In the genomic region with DNA sequence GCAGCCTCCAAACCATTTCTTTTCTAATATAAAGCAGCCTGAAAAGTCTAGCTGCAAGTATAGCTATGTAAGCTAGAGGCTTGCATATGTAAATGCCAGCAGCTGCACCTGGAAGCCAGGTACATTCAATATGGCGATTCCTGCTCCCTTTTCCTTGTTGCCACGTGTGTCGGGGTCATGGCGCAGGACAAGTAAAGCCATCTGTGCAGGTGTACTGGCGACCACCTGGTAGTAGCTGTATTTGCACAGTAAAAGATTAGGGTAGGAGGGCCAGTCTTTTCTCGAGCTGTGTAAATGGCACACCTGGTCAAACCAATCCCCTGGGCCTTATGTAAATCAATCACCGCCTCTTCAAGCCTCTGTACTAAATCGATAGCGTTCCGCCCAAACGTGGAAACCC, we compare ENCODE assay signal across 21 cellular contexts.
DNase-seq lines count a peak whose midpoint lies in the region; ATAC-seq, FAIRE-seq and TF ChIP-seq lines count a peak whose summit lies in the region.
"Had no signal": no experiment of that assay in that cellular context is flagged by ENCODE, and none has a peak within 500 bp of the region (broad histone marks: within the 10 kb centered on the region; RNA-seq: fewer than 3 reads in every experiment).

No MANE protein-coding gene starts in this region.

- POLR2A ChIA-PET in IMR-90 (lab: Charles Lee; ENCODE audit: unreplicated experiment), result no interaction called here
- POLR2A ChIA-PET in H1 (lab: Charles Lee; ENCODE audit: partially characterized antibody), result no interaction called here

- no peaks in the 10 kb centered on the region for H3K36me3 ChIP-seq in IMR-90 (ENCODE audit: control insufficient read depth, insufficient read depth, low read length)
- H3K36me3 ChIP-seq in H1 (ENCODE audit: control insufficient read depth in 2 of 4, insufficient read depth in 4 of 4, low read length in 3 of 4), result no peaks in the 10 kb centered on the region
- H3K36me3 ChIP-seq: BLaER1 treated with 17β-estradiol and CSF1 and Interleukin-3, amounts not matched to agents 10 nM and 100 nM had no signal

- H2BK12ac ChIP-seq in H1 (ENCODE audit: low read depth, low read length), result no peak overlapping the region

- H3K4me2 ChIP-seq in IMR-90 (ENCODE audit: low read depth, low read length) (no peak overlapping the region), H1 (ENCODE audit: insufficient read depth in 1 of 2, low read depth in 2 of 2, low read length in 2 of 2) (no peak overlapping the region; a peak in 1 of 4 replicates)
- H3K4me2 ChIP-seq: BLaER1 treated with 17β-estradiol and CSF1 and Interleukin-3, amounts not matched to agents 10 nM and 100 nM had no signal

- H2BK15ac ChIP-seq in IMR-90 (ENCODE audit: low read depth, low read length), result peak overlapping the region; percentile 65; the same call in 2 of the 3 replicates
- no peak overlapping the region for H2BK15ac ChIP-seq in H1 (ENCODE audit: low read length)

- H4K91ac ChIP-seq in IMR-90 (ENCODE audit: insufficient read depth, low read depth, low read length) (peak overlapping the region; percentile 63), H1 (replicated peaks; ENCODE audit: insufficient read length, low read length) (no peak overlapping the region)

- H3K27me3 ChIP-seq in IMR-90 (ENCODE audit: control insufficient read depth, insufficient read depth, low read length) (no peaks in the 10 kb centered on the region), H1 (replicated peaks in 1 of 4; ENCODE audit: control insufficient read depth in 3 of 4, extremely low read depth in 1 of 4, insufficient read depth in 3 of 4, low read length in 3 of 4) (no peaks in the 10 kb centered on the region)
- H3K27me3 ChIP-seq: BLaER1 treated with 17β-estradiol and CSF1 and Interleukin-3, amounts not matched to agents 10 nM and 100 nM had no signal

- no peak overlapping the region for H3K9ac ChIP-seq in IMR-90 (ENCODE audit: low read depth, low read length)
- no peak overlapping the region for H3K9ac ChIP-seq in H1 (replicated peaks in 1 of 4; ENCODE audit: extremely low read depth in 1 of 4, low read depth in 3 of 4, low read length in 3 of 4)
- H3K9ac ChIP-seq: BLaER1 treated with 17β-estradiol and CSF1 and Interleukin-3, amounts not matched to agents 10 nM and 100 nM had no signal

- H3K9me3 ChIP-seq in IMR-90 (ENCODE audit: control insufficient read depth, insufficient read depth, low read length) (no peaks in the 10 kb centered on the region), H1 (ENCODE audit: insufficient read depth in 2 of 2, low read depth in 1 of 2, low read length in 1 of 2) (no peaks in the 10 kb centered on the region)
- H3K9me3 ChIP-seq: BLaER1 treated with 17β-estradiol and CSF1 and Interleukin-3, amounts not matched to agents 10 nM and 100 nM had no signal

- H2BK20ac ChIP-seq in IMR-90 (ENCODE audit: low read depth, low read length), result 0 out of 2 replicates have a peak overlapping the region, but pooled peaks have one; percentile 64
- no peak overlapping the region for H2BK20ac ChIP-seq in H1 (ENCODE audit: low read length)

- H2BK120ac ChIP-seq in IMR-90 (ENCODE audit: low read depth, low read length) (peak overlapping the region; percentile 76; the same call in 1 of the 2 replicates), H1 (replicated peaks; ENCODE audit: low read depth, low read length) (no peak overlapping the region)

- BruUV-seq in IMR-90 (replicated peaks; lab: Mats Ljungman, UMichigan), result no TSS peak

- CTCF ChIA-PET in IMR-90 (lab: Yijun Ruan, JAX) (no interaction called here), H1 (lab: Charles Lee; ENCODE audit: partially characterized antibody) (interaction anchor here (1.3 kb wide), 1 partner anchor 10 kb away, joined by 6 read pairs; no protein-coding TSS in a partner anchor)

- H3K79me1 ChIP-seq in IMR-90 (ENCODE audit: low read depth in 1 of 2, low read length in 2 of 2), result 0 out of 4 replicates have a peak, but pooled peaks cover 0 to 3% of the 10 kb centered on the region in 2 experiments
- no peaks in the 10 kb centered on the region for H3K79me1 ChIP-seq in H1 (ENCODE audit: low read depth, low read length)

- no peak overlapping the region for H3K56ac ChIP-seq in IMR-90 (ENCODE audit: extremely low read depth, insufficient read depth, low read length)
- no peak overlapping the region for H3K56ac ChIP-seq in H1 (replicated peaks; ENCODE audit: insufficient read length, low read depth, low read length)

- H3K4me1 ChIP-seq in IMR-90 (ENCODE audit: control insufficient read depth, insufficient read depth, low read length) (peaks cover 8% of the 10 kb centered on the region), H1 (replicated peaks in 1 of 4; ENCODE audit: control insufficient read depth in 3 of 4, insufficient read depth in 4 of 4, low read length in 3 of 4) (peaks cover 0 to 8% (median 3%) of the 10 kb centered on the region in 4 experiments; a peak in 5 of 7 replicates)

- H2AFZ ChIP-seq in IMR-90 (replicated peaks; ENCODE audit: low read length, poor library complexity), result no peak overlapping the region
- H2AFZ ChIP-seq in H1 (ENCODE audit: low read length), result peak overlapping the region; percentile 91

- 0 out of 2 replicates have a peak, but pooled peaks cover 2% of the 10 kb centered on the region for H3K9me1 ChIP-seq in IMR-90 (ENCODE audit: insufficient read depth, low read length)

- H3K14ac ChIP-seq in IMR-90 (replicated peaks; ENCODE audit: low read depth, low read length) (no peak overlapping the region), H1 (ENCODE audit: insufficient read length) (no peak overlapping the region)

- H3K9me3 Mint-ChIP-seq in activated naive CD8-positive, alpha-beta T cell treated with anti-CD3 and anti-CD28 coated beads, Interleukin-2, amount 50 U/mL, for 24 hours, result peaks cover 6% of the 10 kb centered on the region

- no peak overlapping the region for H3K4me3 Mint-ChIP-seq in activated naive CD8-positive, alpha-beta T cell treated with anti-CD3 and anti-CD28 coated beads, Interleukin-2, amount 50 U/mL, for 24 hours
- H3K4me3 Mint-ChIP-seq: B cell; CD8-positive, alpha-beta T cell had no signal

- no peaks in the 10 kb centered on the region for H3K79me2 ChIP-seq in H1 (ENCODE audit: control insufficient read depth in 1 of 2, insufficient read depth in 2 of 2, low read length in 2 of 2)

- TF ChIP-seq EP300 in H1 (IDR thresholded peaks at IDR 0.05; ENCODE audit: borderline replicate concordance in 1 of 2, low read depth in 2 of 2, low read length in 2 of 2), result no peak; a peak in 1 of 3 replicates

- peak; percentile 2 for DNase-seq in ELF-1 (ENCODE audit: low read depth, low spot score)
- DNase-seq in IMR-90, result no peak
- DNase-seq in NCI-H69 (lab: John Stamatoyannopoulos, UW), result peak; percentile 85
- DNase-seq in H1 (ENCODE audit: low read depth in 1 of 2, low spot score in 2 of 2), result no peak
- DNase-seq in stimulated activated CD4-positive, alpha-beta T cell treated with anti-CD3 and anti-CD28 coated beads, Interleukin-15, amount 100 ng/mL, for 24 hours, result no peak
- DNase-seq in OCI-M1 (lab: John Stamatoyannopoulos, UW), result no peak
- DNase-seq in activated naive CD8-positive, alpha-beta T cell treated with anti-CD3 and anti-CD28 coated beads, Interleukin-2, amount 50 U/mL, for 24 hours, result no peak
- DNase-seq: 8988T; Calu3; CD8-positive, alpha-beta T cell; DMS 273 treated with DMSO at 0.1 percent for 48 hours; DMS53; DND-41; EL; HCEC 1CT had no signal

- no peaks in the 10 kb centered on the region for H3K27me3 Mint-ChIP-seq in activated naive CD8-positive, alpha-beta T cell treated with anti-CD3 and anti-CD28 coated beads, Interleukin-2, amount 50 U/mL, for 24 hours
- H3K27me3 Mint-ChIP-seq: B cell had no signal

- no peak for ATAC-seq in IMR-90 (ENCODE audit: low read depth)
- no peak for ATAC-seq in GM19023 (IDR thresholded peaks at IDR 0.05; ENCODE audit: unreplicated experiment)
- no peak for ATAC-seq in activated naive CD8-positive, alpha-beta T cell treated with anti-CD3 and anti-CD28 coated beads, Interleukin-2, amount 50 U/mL, for 24 hours
- ATAC-seq: CD8-positive, alpha-beta T cell had no signal

- H3K4ac ChIP-seq in IMR-90 (ENCODE audit: low read depth, low read length) (peak overlapping the region; percentile 30; the same call in 1 of the 2 replicates), H1 (replicated peaks; ENCODE audit: insufficient read length, low read depth, low read length) (no peak overlapping the region)

- intact Hi-C loops in IMR-90 (cut with micrococcal nuclease), result no loop called here

- TF ChIP-seq POLR2A in IMR-90 (IDR thresholded peaks at IDR 0.05; ENCODE audit: low read depth, low read length) (no peak), H1 (IDR thresholded peaks at IDR 0.05; ENCODE audit: control extremely low read depth in 1 of 2, low read depth in 2 of 2, low read length in 2 of 2) (no peak)

- no peak for TF ChIP-seq CTCF in IMR-90 (conservative IDR thresholded peaks at IDR 0.05; ENCODE audit: low read depth, low read length)
- no peak for TF ChIP-seq CTCF in H1 (IDR thresholded peaks at IDR 0.05; ENCODE audit: control extremely low read depth in 1 of 3, insufficient read depth in 1 of 3, low read depth in 1 of 3, low read length in 3 of 3)

- H3K18ac ChIP-seq in IMR-90 (ENCODE audit: low read depth, low read length) (no peak overlapping the region), H1 (ENCODE audit: extremely low read depth, low read length) (no peak overlapping the region)

- in situ Hi-C loops in IMR-90 (cut with MboI; ENCODE audit: low sequenced_read_pairs), result no loop called here

- no peaks in the 10 kb centered on the region; the same call in 1 of the 2 replicates for H4K20me1 ChIP-seq in IMR-90 (ENCODE audit: insufficient read depth, low read length)
- H4K20me1 ChIP-seq in H1 (replicated peaks in 1 of 2; ENCODE audit: control insufficient read depth in 1 of 2, insufficient read depth in 2 of 2, low read length in 2 of 2), result no peaks in the 10 kb centered on the region
- H4K20me1 ChIP-seq: BLaER1 treated with 17β-estradiol and CSF1 and Interleukin-3, amounts not matched to agents 10 nM and 100 nM had no signal

- H2BK5ac ChIP-seq in IMR-90 (ENCODE audit: low read depth, low read length, poor library complexity, severe bottlenecking) (no peak overlapping the region), H1 (ENCODE audit: low read depth, low read length) (no peak overlapping the region)

- H3K36me3 Mint-ChIP-seq in activated naive CD8-positive, alpha-beta T cell treated with anti-CD3 and anti-CD28 coated beads, Interleukin-2, amount 50 U/mL, for 24 hours (ENCODE audit: low read depth), result no peaks in the 10 kb centered on the region
- H3K36me3 Mint-ChIP-seq: CD8-positive, alpha-beta T cell had no signal

- no peak overlapping the region for H3K4me3 ChIP-seq in IMR-90 (ENCODE audit: insufficient read depth, low read depth, low read length)
- H3K4me3 ChIP-seq in H1 (ENCODE audit: extremely low read depth in 1 of 4, insufficient read depth in 2 of 4, low read depth in 3 of 4, low read length in 4 of 4), result no peak overlapping the region
- H3K4me3 ChIP-seq: BLaER1 treated with 17β-estradiol and CSF1 and Interleukin-3, amounts not matched to agents 10 nM and 100 nM had no signal

- H2AK9ac ChIP-seq in IMR-90 (replicated peaks; ENCODE audit: low read depth, low read length, poor library complexity), result no peak overlapping the region

- no peak overlapping the region for H3K23ac ChIP-seq in IMR-90 (ENCODE audit: low read depth, low read length)
- H3K23ac ChIP-seq in H1 (ENCODE audit: insufficient read length), result no peak overlapping the region

- WGBS in IMR-90 (ENCODE audit: extremely low coverage in 2 of 2, insufficient read length in 1 of 2), 2 experiments, result 87% methylated on average over 6 of the region's 11 CpGs; no CpG with 5 or more reads in 1 of the 2 experiments
- WGBS in H1 (ENCODE audit: extremely low coverage in 1 of 2, insufficient coverage in 1 of 2, insufficient read length in 1 of 2, insufficient replicate concordance in 2 of 2, low coverage in 1 of 2, low lambda C conversion rate in 2 of 2, missing lambda C conversion rate in 1 of 2), 2 experiments, result 72% methylated on average over 11 of the region's 11 CpGs; no CpG with 5 or more reads in 1 of the 2 experiments

- no peak overlapping the region for H3K27ac Mint-ChIP-seq in activated naive CD8-positive, alpha-beta T cell treated with anti-CD3 and anti-CD28 coated beads, Interleukin-2, amount 50 U/mL, for 24 hours
- H3K27ac Mint-ChIP-seq: B cell; CD8-positive, alpha-beta T cell had no signal

- no peak for TF ChIP-seq RAD21 in IMR-90 (IDR thresholded peaks at IDR 0.05; ENCODE audit: low read length)
- TF ChIP-seq RAD21 in H1 (IDR thresholded peaks at IDR 0.05 in 1 of 2, conservative IDR thresholded peaks at IDR 0.05 in 1 of 2; ENCODE audit: low read depth in 2 of 2, low read length in 2 of 2), result no peak

- H2AK5ac ChIP-seq in IMR-90 (ENCODE audit: low read depth, low read length) (no peak overlapping the region; the same call in 1 of the 2 replicates), H1 (ENCODE audit: low read depth, low read length) (no peak overlapping the region)

- H4K8ac ChIP-seq in IMR-90 (ENCODE audit: low read depth in 2 of 2, low read length in 2 of 2), result no peak overlapping the region
- H4K8ac ChIP-seq in H1 (ENCODE audit: extremely low read depth, insufficient read depth, low read length), result no peak overlapping the region

- H4K5ac ChIP-seq in IMR-90 (ENCODE audit: low read depth, low read length), result no peak overlapping the region
- H4K5ac ChIP-seq in H1 (ENCODE audit: insufficient read length, low read depth, low read length), result no peak overlapping the region

- dilution Hi-C loops in IMR-90 (cut with HindIII; ENCODE audit: low sequenced_read_pairs, unreplicated experiment), result no loop called here

- no peaks in the 10 kb centered on the region for H3K4me1 Mint-ChIP-seq in activated naive CD8-positive, alpha-beta T cell treated with anti-CD3 and anti-CD28 coated beads, Interleukin-2, amount 50 U/mL, for 24 hours
- H3K4me1 Mint-ChIP-seq: B cell had no signal

- H3K23me2 ChIP-seq in H1 (ENCODE audit: low read depth, low read length), result no peaks in the 10 kb centered on the region

- FAIRE-seq in H1 (lab: Jason Lieb, UNC), result peak; percentile 39
- FAIRE-seq: G401.6, GM12891, GM18507 had no signal

- H3K27ac ChIP-seq in IMR-90 (ENCODE audit: insufficient read depth, low read length) (no peak overlapping the region), H1 (ENCODE audit: low read depth, low read length) (no peak overlapping the region)
- H3K27ac ChIP-seq: BLaER1 treated with 17β-estradiol and CSF1 and Interleukin-3, amounts not matched to agents 10 nM and 100 nM had no signal

Comparison
In these comparisons a context has a peak if more than half of its experiments do, and no peak if none do; other contexts are left out.
1. DNase-seq: peak in ELF-1 (single experiment) and NCI-H69 (single experiment); none in IMR-90 (single experiment), H1 (0 of 2), stimulated activated CD4-positive, alpha-beta T cell treated with anti-CD3 and anti-CD28 coated beads, Interleukin-15, amount 100 ng/mL, for 24 hours (single experiment), OCI-M1 (single experiment) and activated naive CD8-positive, alpha-beta T cell treated with anti-CD3 and anti-CD28 coated beads, Interleukin-2, amount 50 U/mL, for 24 hours (single experiment).